ENCODE assay signal across 12 cellular contexts in the genomic region with DNA sequence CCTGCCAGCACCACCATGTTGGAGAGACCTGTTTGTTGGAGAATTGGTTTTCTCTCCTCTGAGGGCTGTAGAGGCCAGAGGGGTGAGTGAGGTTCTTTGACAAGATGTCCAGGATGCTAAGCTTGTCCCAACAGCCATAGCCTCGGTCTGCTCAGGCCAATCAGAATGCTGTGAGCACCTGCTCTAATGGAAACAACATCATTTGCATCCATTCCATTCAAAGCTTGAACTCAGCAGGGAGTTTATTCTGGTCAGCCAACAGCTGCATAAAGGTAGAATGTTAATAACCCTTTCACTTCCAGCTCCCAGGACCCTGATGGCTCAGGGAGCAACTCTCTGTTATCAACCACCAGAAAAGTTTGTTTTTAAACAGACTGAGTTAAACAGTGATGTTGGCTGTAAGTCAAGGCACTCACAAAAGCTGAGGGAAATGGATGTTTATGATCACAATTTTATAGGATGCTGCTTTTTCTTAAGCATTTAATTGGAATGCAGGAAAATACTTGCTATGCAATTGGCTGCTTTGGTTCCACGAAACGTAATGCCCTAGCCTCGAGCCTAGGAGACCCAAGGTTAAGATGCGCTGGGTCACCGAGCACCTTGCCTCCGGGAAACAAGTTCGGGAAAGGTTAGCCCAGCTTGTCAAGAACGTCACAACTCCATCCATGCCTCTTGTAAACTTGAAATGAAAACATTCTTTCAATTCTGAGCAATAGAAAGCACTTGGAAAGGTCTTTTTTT.
A peak's percentile ranks its signal among the peaks of the same experiment; 100 is the strongest.
DNase-seq lines count a peak whose midpoint lies in the region; ATAC-seq and TF ChIP-seq lines count a peak whose summit lies in the region.
"Had no signal": no experiment of that assay in that cellular context is flagged by ENCODE, and none has a peak within 500 bp of the region (broad histone marks: within the 10 kb centered on the region; RNA-seq: fewer than 3 reads in every experiment).

No MANE protein-coding gene starts in this region.

- no peak overlapping the region for H3K4me3 ChIP-seq in CD8-positive, alpha-beta memory T cell (ENCODE audit: low read length)
- H3K4me3 ChIP-seq in GM23338 (no peak overlapping the region), gastroesophageal sphincter (no peak overlapping the region)

- H3K9me3 Mint-ChIP-seq in CD8-positive, alpha-beta memory T cell: no peaks in the 10 kb centered on the region
- H3K9me3 Mint-ChIP-seq in GM23338: no peaks in the 10 kb centered on the region
- no peaks in the 10 kb centered on the region for H3K9me3 Mint-ChIP-seq in T-cell
- no peaks in the 10 kb centered on the region for H3K9me3 Mint-ChIP-seq in memory B cell
- H3K9me3 Mint-ChIP-seq: activated T-cell treated with anti-CD3 and anti-CD28 coated beads, Interleukin-2, amount 50 U/mL, for 72 hours had no signal

- H3K79me2 ChIP-seq in GM23338 (replicated peaks; ENCODE audit: insufficient read depth): no peaks in the 10 kb centered on the region

- H2AFZ ChIP-seq in GM23338: no peak overlapping the region

- no peak for TF ChIP-seq POLR2A in gastroesophageal sphincter (IDR thresholded peaks at IDR 0.05)

- no peaks in the 10 kb centered on the region for H3K27me3 Mint-ChIP-seq in CD8-positive, alpha-beta memory T cell
- H3K27me3 Mint-ChIP-seq in GM23338 (ENCODE audit: insufficient read depth, low read depth, poor library complexity) (peaks cover 4% of the 10 kb centered on the region), T-cell (no peaks in the 10 kb centered on the region), memory B cell (no peaks in the 10 kb centered on the region)

- H3K4me2 ChIP-seq in GM23338: peak overlapping the region; percentile 12

- TF ChIP-seq EP300 in gastroesophageal sphincter (IDR thresholded peaks at IDR 0.05): no peak

- POLR2A ChIA-PET in CD8-positive, alpha-beta memory T cell (lab: Charles Lee): interaction anchor here (0.7 to 2.0 kb wide), 4 partner anchors 9 to 208 kb away, joined by 3 to 9 read pairs (median 6); no protein-coding TSS in a partner anchor
- POLR2A ChIA-PET in T-cell (lab: Charles Lee): interaction anchor here in 1 of 2 donors (0.6 to 0.7 kb wide), 2 partner anchors 75 to 734 kb away, joined by 3 to 12 read pairs; no protein-coding TSS in a partner anchor

- H3K36me3 ChIP-seq in CD8-positive, alpha-beta memory T cell (ENCODE audit: insufficient read depth, low read length): peaks cover 12% of the 10 kb centered on the region
- H3K36me3 ChIP-seq in GM23338 (ENCODE audit: insufficient read depth): no peaks in the 10 kb centered on the region
- H3K36me3 ChIP-seq in gastroesophageal sphincter: peaks cover 0 to 11% of the 10 kb centered on the region in 2 donors

- H3K4me3 Mint-ChIP-seq in CD8-positive, alpha-beta memory T cell: no peak overlapping the region
- peak overlapping the region; percentile 30; the same call in 1 of the 3 replicates for H3K4me3 Mint-ChIP-seq in GM23338
- H3K4me3 Mint-ChIP-seq in T-cell: no peak overlapping the region
- no peak overlapping the region for H3K4me3 Mint-ChIP-seq in memory B cell

- no peaks in the 10 kb centered on the region for H3K9me2 ChIP-seq in GM23338 (ENCODE audit: insufficient read depth)

- H3K27me3 ChIP-seq in CD8-positive, alpha-beta memory T cell (ENCODE audit: insufficient read depth, low read length, poor library complexity, severe bottlenecking): no peaks in the 10 kb centered on the region
- H3K27me3 ChIP-seq in GM23338 (ENCODE audit: insufficient read depth) (no peaks in the 10 kb centered on the region), gastroesophageal sphincter (no peaks in the 10 kb centered on the region)

- H3F3A ChIP-seq in GM23338 (replicated peaks; ENCODE audit: low read depth): no peaks in the 10 kb centered on the region

- peaks cover 80 to 86% (median 85%) of the 10 kb centered on the region in 3 donors for H3K4me1 Mint-ChIP-seq in CD8-positive, alpha-beta memory T cell
- H3K4me1 Mint-ChIP-seq in GM23338 (peaks cover 50% of the 10 kb centered on the region), T-cell (peaks cover 4 to 78% (median 55%) of the 10 kb centered on the region in 3 donors), memory B cell (peaks cover 14% of the 10 kb centered on the region)

- H3K27ac ChIP-seq in CD8-positive, alpha-beta memory T cell (ENCODE audit: low read depth, low read length): no peak overlapping the region
- no peak overlapping the region for H3K27ac ChIP-seq in GM23338 (ENCODE audit: low read depth)
- no peak overlapping the region for H3K27ac ChIP-seq in gastroesophageal sphincter

- CTCF ChIA-PET in CD8-positive, alpha-beta memory T cell (lab: Charles Lee): interaction anchor here (0.6 to 3.9 kb wide), 16 partner anchors 11 to 214 kb away, joined by 3 to 51 read pairs (median 8); partner anchors contain the start of gene NFATC2
- CTCF ChIA-PET in T-cell (lab: Charles Lee): interaction anchor here in 1 of 2 donors (0.8 to 2.3 kb wide), 4 partner anchors 15 to 208 kb away, joined by 4 to 14 read pairs (median 7); no protein-coding TSS in a partner anchor

- ATAC-seq in GM23338: peak; percentile 78
- no peak for ATAC-seq in T-cell (replicated peaks in 1 of 4)
- ATAC-seq in memory B cell (ENCODE audit: low read depth): no peak
- ATAC-seq in gastroesophageal sphincter: no peak

- H3K9me3 ChIP-seq in CD8-positive, alpha-beta memory T cell (ENCODE audit: low read length): no peaks in the 10 kb centered on the region
- no peaks in the 10 kb centered on the region for H3K9me3 ChIP-seq in gastroesophageal sphincter

- TF ChIP-seq CTCF in GM23338 (conservative IDR thresholded peaks at IDR 0.05; ENCODE audit: low read depth in 2 of 2): no peak
- no peak for TF ChIP-seq CTCF in gastroesophageal sphincter (IDR thresholded peaks at IDR 0.05)

- no peaks in the 10 kb centered on the region for H4K20me1 ChIP-seq in GM23338 (replicated peaks; ENCODE audit: insufficient read depth)

- WGBS in gastroesophageal sphincter (ENCODE audit: low coverage in 1 of 2), 2 donors: 77 to 82% methylated on average over 8 to 9 of the region's 9 CpGs

- H3K27ac Mint-ChIP-seq in CD8-positive, alpha-beta memory T cell: peak overlapping the region; percentile 63 to 97 (median 88)
- peak overlapping the region; percentile 82; the same call in 1 of the 2 replicates for H3K27ac Mint-ChIP-seq in GM23338
- H3K27ac Mint-ChIP-seq in T-cell: peak overlapping the region; percentile 87
- H3K27ac Mint-ChIP-seq in memory B cell: peak overlapping the region; percentile 31

- no peak for DNase-seq in CD8-positive, alpha-beta memory T cell
- DNase-seq in GM23338 (ENCODE audit: low spot score): peak; percentile 84
- DNase-seq in T-cell: no peak
- no peak for DNase-seq in memory B cell (ENCODE audit: low spot score in 2 of 2)
- DNase-seq in hepatic stellate cell (ENCODE audit: low spot score): no peak
- no peak for DNase-seq in activated naive CD4-positive, alpha-beta T cell (lab: John Stamatoyannopoulos, UW)
- DNase-seq: C1 segment of cervical spinal cord, DND-41, MM.1S, NCI-H2107 had no signal

- peaks cover 0 to 55% (median 7%) of the 10 kb centered on the region in 3 donors for H3K36me3 Mint-ChIP-seq in CD8-positive, alpha-beta memory T cell
- H3K36me3 Mint-ChIP-seq in GM23338 (ENCODE audit: low read depth): no peaks in the 10 kb centered on the region
- peaks cover 37% of the 10 kb centered on the region for H3K36me3 Mint-ChIP-seq in T-cell
- peaks cover 10% of the 10 kb centered on the region for H3K36me3 Mint-ChIP-seq in memory B cell

- H3K4me1 ChIP-seq in CD8-positive, alpha-beta memory T cell (ENCODE audit: insufficient read depth, low read length): peaks cover 39% of the 10 kb centered on the region
- H3K4me1 ChIP-seq in GM23338 (ENCODE audit: insufficient read depth) (peaks cover 43% of the 10 kb centered on the region), gastroesophageal sphincter (peaks cover 0 to 15% (median 6%) of the 10 kb centered on the region in 3 donors)

TF ChIP-seq in GM23338, 12 proteins besides CTCF, POLR2A, EP300 and RAD21 (continues in another document):
- no peak for TF ChIP-seq ETS1 (IDR thresholded peaks at IDR 0.05)
- peak; percentile 44; the same call in 1 of the 2 replicates for TF ChIP-seq NANOG (IDR thresholded peaks at IDR 0.05; ENCODE audit: borderline replicate concordance)
- peak; percentile 40; the same call in 1 of the 2 replicates for TF ChIP-seq CREB1 (CRISPR knock-in tag; IDR thresholded peaks at IDR 0.05; ENCODE audit: low read depth)

Comparison
In these comparisons a context has a peak if more than half of its experiments do, and no peak if none do; other contexts are left out.
1. H3K27ac Mint-ChIP-seq: peak in every context shown above with its lines; median percentile 88 in CD8-positive, alpha-beta memory T cell; 87 in T-cell; 82 in GM23338; 31 in memory B cell.